In the genomic region with DNA sequence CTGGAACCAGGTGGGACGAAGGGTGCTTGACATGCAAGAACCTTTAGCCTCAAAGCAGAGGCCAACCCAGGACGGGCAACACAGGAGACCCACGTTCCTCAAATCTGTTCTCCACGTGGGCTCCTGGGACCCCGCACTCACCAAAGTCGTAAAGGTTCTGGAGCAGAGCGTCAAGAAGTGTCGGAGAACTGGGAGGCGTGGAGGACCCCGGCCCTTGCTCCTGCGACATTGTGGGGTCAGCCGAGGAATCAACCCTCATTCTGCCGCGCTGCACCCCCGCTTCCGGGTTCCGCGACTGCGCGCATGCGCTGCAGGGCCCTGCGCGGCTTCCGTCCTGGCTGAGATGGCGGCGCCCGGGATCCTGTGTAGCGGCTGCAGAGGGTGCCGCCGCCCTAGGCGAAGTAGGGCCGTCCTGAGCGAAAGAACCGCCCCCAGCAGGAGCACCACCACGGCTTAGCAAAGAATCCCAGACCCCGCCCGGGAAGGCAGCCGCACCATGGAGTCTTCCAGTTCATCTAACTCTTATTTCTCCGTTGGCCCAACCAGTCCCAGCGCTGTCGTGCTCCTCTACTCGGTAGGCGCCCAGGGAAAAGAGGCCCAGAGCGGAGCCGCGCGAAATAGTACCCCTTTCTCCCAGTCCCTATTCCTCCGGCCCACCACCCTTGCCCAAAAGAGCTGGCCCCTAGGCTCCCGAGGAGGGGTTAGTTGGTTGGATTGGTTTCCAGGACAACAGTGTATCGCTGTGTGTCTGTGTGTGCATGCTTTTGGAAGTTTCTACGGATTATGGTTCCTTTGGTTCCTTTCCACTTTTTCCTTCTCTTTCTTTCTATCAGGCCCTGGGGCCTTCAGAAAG, we compare ENCODE assay signal across 8 cellular contexts. TPM values are rescaled to one million over a fixed set of nuclear protein-coding genes. Genes with fewer than 3 reads are reported as not detected.
A peak's percentile ranks its signal among the peaks of the same experiment; 100 is the strongest.
DNase-seq lines count a peak whose midpoint lies in the region; ATAC-seq and TF ChIP-seq lines count a peak whose summit lies in the region.

Gene GNPAT, plus strand, starts transcription at position 330 of the 853 bp plus-strand sequence. Its CDS starts 167 bp downstream, at position 497.

- no peaks in the 10 kb centered on the region for H3K36me3 ChIP-seq in KMS-11 (ENCODE audit: insufficient read depth)

- TF ChIP-seq CTCF in KMS-11 (conservative IDR thresholded peaks at IDR 0.05; ENCODE audit: low read depth, low read length) (no peak), RWPE1 (conservative IDR thresholded peaks at IDR 0.05; ENCODE audit: low read depth) (no peak), fibroblast of mammary gland (conservative IDR thresholded peaks at IDR 0.05; ENCODE audit: control insufficient read depth, insufficient read depth, low read depth, low read length) (no peak), natural killer cell (IDR thresholded peaks at IDR 0.05) (no peak)

- peak within 1 kb of the TSS; percentile 74 for H3K4me3 ChIP-seq in KMS-11 (IDR thresholded peaks at IDR 0.05; ENCODE audit: insufficient read depth, low read depth, low read length)
- H3K4me3 ChIP-seq in fibroblast of mammary gland (ENCODE audit: control insufficient read depth, low read depth, low read length) = peak within 1 kb of the TSS; percentile 99

- H2AFZ ChIP-seq in KMS-11 (ENCODE audit: low read depth) = peak within 1 kb of the TSS; percentile 79

- peak within 1 kb of the TSS; percentile 99 for H3K27ac Mint-ChIP-seq in activated T-helper 17 cell treated with anti-CD3 and anti-CD28 coated beads, Interleukin-2, amount 50 U/mL, for 72 hours
- peak within 1 kb of the TSS; percentile 93 to 96 for H3K27ac Mint-ChIP-seq in natural killer cell

- peak within 1 kb of the TSS; percentile 83 for H3K4me2 ChIP-seq in KMS-11

- peak within 1 kb of the TSS; percentile 94 for H3K4me3 Mint-ChIP-seq in activated T-helper 17 cell treated with anti-CD3 and anti-CD28 coated beads, Interleukin-2, amount 50 U/mL, for 72 hours
- peak within 1 kb of the TSS; percentile 99 for H3K4me3 Mint-ChIP-seq in natural killer cell

- peak within 1 kb of the TSS; percentile 86 for H3K9ac ChIP-seq in KMS-11

- CTCF ChIA-PET in RWPE1 (lab: Yijun Ruan, JAX) = no interaction called here

- H3K4me1 ChIP-seq in KMS-11 (ENCODE audit: low read depth, poor library complexity, severe bottlenecking) = peaks cover 21% of the 10 kb centered on the region

- H3K36me3 Mint-ChIP-seq in activated T-helper 17 cell treated with anti-CD3 and anti-CD28 coated beads, Interleukin-2, amount 50 U/mL, for 72 hours (ENCODE audit: low read depth) = peaks cover 56% of the 10 kb centered on the region
- H3K36me3 Mint-ChIP-seq in natural killer cell = peaks cover 9% of the 10 kb centered on the region

- no peaks in the 10 kb centered on the region for H3K27me3 ChIP-seq in KMS-11 (ENCODE audit: insufficient read depth, low read depth)

- H4K20me1 ChIP-seq in KMS-11 (ENCODE audit: insufficient read depth) = no peaks in the 10 kb centered on the region

- peaks cover 19% of the 10 kb centered on the region for H3K4me1 Mint-ChIP-seq in activated T-helper 17 cell treated with anti-CD3 and anti-CD28 coated beads, Interleukin-2, amount 50 U/mL, for 72 hours
- H3K4me1 Mint-ChIP-seq in natural killer cell = peaks cover 78 to 79% of the 10 kb centered on the region in 2 donors

- no peaks in the 10 kb centered on the region for H3K27me3 Mint-ChIP-seq in activated T-helper 17 cell treated with anti-CD3 and anti-CD28 coated beads, Interleukin-2, amount 50 U/mL, for 72 hours
- H3K27me3 Mint-ChIP-seq in natural killer cell (ENCODE audit: low read depth in 2 of 2) = no peaks in the 10 kb centered on the region

- intact Hi-C loops in natural killer cell (cut with micrococcal nuclease) = loop anchor here (2.0 kb wide), 1 partner anchor 98 kb away; the partner anchor contains the start of gene SPRTN

- ATAC-seq in GM21723 (IDR thresholded peaks at IDR 0.05; ENCODE audit: unreplicated experiment) (peak; percentile 93), natural killer cell (peak; percentile 97 to 98 (median 97))
- ATAC-seq in activated T-helper 17 cell treated with anti-CD3 and anti-CD28 coated beads, Interleukin-2, amount 50 U/mL, for 72 hours (replicated peaks) = peak; percentile 98

- H3K9me3 Mint-ChIP-seq in activated T-helper 17 cell treated with anti-CD3 and anti-CD28 coated beads, Interleukin-2, amount 50 U/mL, for 72 hours = no peaks in the 10 kb centered on the region
- H3K9me3 Mint-ChIP-seq in natural killer cell = no peaks in the 10 kb centered on the region

- H3K79me2 ChIP-seq in KMS-11 (ENCODE audit: insufficient read depth, low read depth) = peaks cover 54% of the 10 kb centered on the region

- DNase-seq in DMS79 treated with DMSO at 0.1 percent for 48 hours (lab: John Stamatoyannopoulos, UW) = peak; percentile 79
- peak; percentile 97 for DNase-seq in RWPE1 (ENCODE audit: low spot score)
- peak; percentile 77 for DNase-seq in fibroblast of mammary gland (ENCODE audit: low read depth)
- peak; percentile 92 for DNase-seq in natural killer cell
- peak; percentile 76 to 93 (median 86) for DNase-seq in stimulated activated naive CD4-positive, alpha-beta T cell (lab: John Stamatoyannopoulos, UW)

- POLR2A ChIA-PET in RWPE1 (lab: Yijun Ruan, JAX; ENCODE audit: low non-redundant PET) = no interaction called here

- peak within 1 kb of the TSS; percentile 64 for H3K27ac ChIP-seq in KMS-11
- H3K27ac ChIP-seq in RWPE1 = peak within 1 kb of the TSS; percentile 85

RNA-seq across cellular contexts. Expression of gene GNPAT, which starts in this region (rescaled TPM):
- total RNA-seq in activated T-helper 17 cell treated with anti-CD3 and anti-CD28 coated beads, Interleukin-2, amount 50 U/mL, for 72 hours = 10 to 100 TPM; 41.9 to 52.9 TPM
- total RNA-seq in natural killer cell = 10 to 100 TPM; 20.5 to 29.3 (median 23.1) TPM

Comparison
In these comparisons a context has a peak if more than half of its experiments do, and no peak if none do; other contexts are left out.
1. Peak in every context shown above with its lines: DNase-seq, ATAC-seq, H3K4me3 ChIP-seq and H3K27ac ChIP-seq.